17 cellular contexts compared by ENCODE assay signal in genomic region chr21:25834376-25834775, GRCh38.
"Had no signal": no experiment of that assay in that cellular context is flagged by ENCODE, and none has a peak within 500 bp of the region (broad histone marks: within the 10 kb centered on the region; RNA-seq: fewer than 3 reads in every experiment).

No MANE protein-coding gene starts in this region.

- H3K4me3 ChIP-seq: ascending aorta, dorsolateral prefrontal cortex, esophagus squamous epithelium, lower lobe of right lung, neural progenitor cell, ovary, sigmoid colon, stomach, testis had no signal

- H3K27me3 ChIP-seq: ascending aorta, dorsolateral prefrontal cortex, esophagus squamous epithelium, neural progenitor cell, ovary, sigmoid colon, stomach, testis had no signal

- ATAC-seq: activated T-helper 17 cell treated with anti-CD3 and anti-CD28 coated beads, Interleukin-2, amount 50 U/mL, for 72 hours; left colon; lower lobe of right lung had no signal

- H3K36me3 ChIP-seq: ascending aorta, esophagus squamous epithelium, lower lobe of right lung, neural progenitor cell, ovary, sigmoid colon, stomach had no signal

- H3K27ac ChIP-seq: ascending aorta, dorsolateral prefrontal cortex, lower lobe of right lung, ovary, sigmoid colon, stomach, testis, VCaP had no signal

- H3K4me2 ChIP-seq: neural progenitor cell had no signal

- H3K9me3 ChIP-seq: ovary, testis had no signal

- H3K9ac ChIP-seq: neural progenitor cell had no signal

- H3K4me1 ChIP-seq: ascending aorta, lower lobe of right lung, testis had no signal

- DNase-seq: activated CD4-positive, alpha-beta T cell treated with anti-CD3 and anti-CD28 coated beads for 1 hour; activated CD4-positive, alpha-beta T cell treated with anti-CD3 and anti-CD28 coated beads, Interleukin-2, amount 50 U/mL, for 48 hours; activated naive CD4-positive, alpha-beta T cell treated with Interleukin-2 at 50 U/mL for 16 hours; dorsolateral prefrontal cortex; esophagus squamous epithelium; glutamatergic neuron; left colon; lower lobe of right lung; ovary; sigmoid colon; stimulated activated CD4-positive, alpha-beta T cell treated with anti-CD3 and anti-CD28 coated beads, Interleukin-1b, Interleukin-23, amount 100 ng/mL, for 48 hours; stomach; testis had no signal
